Comparison of ENCODE assay signal across 2 cellular contexts in genomic region chr22:28111501-28111900, GRCh38.
TF ChIP-seq lines count a peak whose summit lies in the region.

No MANE protein-coding gene starts in this region.

TF ChIP-seq in SK-N-SH, 30 proteins besides CTCF, POLR2A, EP300 and RAD21 (continued from another document):
- no peak for TF ChIP-seq REST (IDR thresholded peaks at IDR 0.05; ENCODE audit: low read depth, low read length)

TF ChIP-seq in SK-N-SH treated with all-trans-retinoic acid at 6 μM for 48 hours, 23 proteins besides CTCF, POLR2A, EP300 and RAD21 (continued from another document):
- TF ChIP-seq TSHZ2 (CRISPR knock-in tag; IDR thresholded peaks at IDR 0.05) = no peak
- no peak for TF ChIP-seq ZNF70 (CRISPR knock-in tag; IDR thresholded peaks at IDR 0.05)
- TF ChIP-seq ZNF8 (CRISPR knock-in tag; IDR thresholded peaks at IDR 0.05) = no peak
- TF ChIP-seq ZC3H10 (CRISPR knock-in tag; IDR thresholded peaks at IDR 0.05) = no peak
- no peak for TF ChIP-seq CREB5 (CRISPR knock-in tag; IDR thresholded peaks at IDR 0.05; ENCODE audit: low read depth)
- TF ChIP-seq TCF4 (CRISPR knock-in tag; IDR thresholded peaks at IDR 0.05; ENCODE audit: borderline replicate concordance) = no peak
- no peak for TF ChIP-seq ZFP3 (CRISPR knock-in tag; IDR thresholded peaks at IDR 0.05)
- no peak for TF ChIP-seq RARB (CRISPR knock-in tag; IDR thresholded peaks at IDR 0.05)
- TF ChIP-seq OSR1 (CRISPR knock-in tag; IDR thresholded peaks at IDR 0.05) = no peak
- no peak for TF ChIP-seq ISL1 (CRISPR knock-in tag; IDR thresholded peaks at IDR 0.05)
- TF ChIP-seq GLIS3 (CRISPR knock-in tag; IDR thresholded peaks at IDR 0.05) = no peak
- no peak for TF ChIP-seq POU6F1 (CRISPR knock-in tag; IDR thresholded peaks at IDR 0.05; ENCODE audit: borderline replicate concordance, low read depth)
- TF ChIP-seq TOX (CRISPR knock-in tag; IDR thresholded peaks at IDR 0.05; ENCODE audit: borderline replicate concordance) = no peak
